Comparison of ENCODE assay signal across 26 cellular contexts in the genomic region with DNA sequence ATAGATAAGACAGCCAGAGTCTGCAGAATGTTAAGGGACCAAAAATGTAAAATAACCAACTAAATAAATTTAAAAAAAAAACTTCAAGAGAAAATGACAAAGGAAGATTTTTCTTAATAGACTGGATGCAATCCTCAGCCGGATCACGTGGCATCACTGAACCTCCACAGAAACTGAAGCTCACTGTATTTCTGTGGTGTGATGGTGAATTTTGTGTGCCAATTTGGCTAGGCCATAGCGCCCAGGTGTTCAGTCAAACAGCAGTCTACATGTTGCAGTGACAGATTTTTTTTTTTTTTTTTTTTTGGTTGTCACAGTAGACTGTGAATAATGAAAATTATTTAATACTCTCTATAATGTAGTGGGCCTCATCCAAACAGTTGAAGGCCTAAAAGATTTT.
"Had no signal": no experiment of that assay in that cellular context is flagged by ENCODE, and none has a peak within 500 bp of the region (broad histone marks: within the 10 kb centered on the region; RNA-seq: fewer than 3 reads in every experiment).

No MANE protein-coding gene starts in this region.

- H3K4me3 ChIP-seq: stomach, suprapubic skin, testis, thoracic aorta, thyroid gland, tibial artery, tibial nerve, transverse colon, upper lobe of left lung, upper lobe of right lung, uterus, vagina had no signal

- DNase-seq: stimulated activated CD4-positive, alpha-beta T cell treated with anti-CD3 and anti-CD28 coated beads, Interleukin-2, amount 100 ng/mL, for 48 hours; stimulated activated CD4-positive, alpha-beta T cell treated with anti-CD3 and anti-CD28 coated beads, Interleukin-4, amount 100 ng/mL, for 1 hour; stimulated activated CD4-positive, alpha-beta T cell treated with anti-CD3 and anti-CD28 coated beads, Interleukin-4, amount 100 ng/mL, for 24 hours; stimulated activated CD4-positive, alpha-beta T cell treated with anti-CD3 and anti-CD28 coated beads, Interleukin-4, amount 100 ng/mL, for 4 hours; stimulated activated CD8-positive, alpha-beta memory T cell treated with anti-CD3 and anti-CD28 coated beads, Interleukin-4, amount 100 ng/mL, for 48 hours; stimulated activated naive B cell treated with anti-CD40 and anti-IgM and Interleukin-4, amounts not matched to agents 10 μg/mL and 1 μg/mL and 100 μg/mL, for 72 hours; stimulated activated naive CD4-positive, alpha-beta T cell; stimulated activated naive CD4-positive, alpha-beta T cell treated with Interleukin-2 at 50 U/mL for 16 hours; stimulated activated naive CD8-positive, alpha-beta T cell treated with anti-CD3 and anti-CD28 coated beads, Interleukin-15, amount 100 ng/mL, for 72 hours; stimulated activated naive CD8-positive, alpha-beta T cell treated with anti-CD3 and anti-CD28 coated beads, Interleukin-15, Interleukin-2, amounts not matched to agents 100 U/mL and 50 U/mL, for 24 hours; stomach; substantia nigra; testis; thyroid gland; tibial artery; transverse colon; trophoblast cell; upper lobe of left lung; upper lobe of right lung; uterus had no signal

- H3K27me3 ChIP-seq: stomach, suprapubic skin, testis, thyroid gland, tibial artery, tibial nerve, transverse colon, upper lobe of left lung, upper lobe of right lung, uterus, vagina had no signal

- H3K4me1 ChIP-seq: stomach, testis, tibial artery, tibial nerve, upper lobe of left lung, upper lobe of right lung, uterus had no signal

- H3K27ac ChIP-seq: stomach, suprapubic skin, testis, thoracic aorta, thyroid gland, tibial artery, tibial nerve, transverse colon, upper lobe of left lung, upper lobe of right lung, uterus, vagina had no signal

- H3K36me3 ChIP-seq: thoracic aorta, thyroid gland, tibial artery, tibial nerve, uterus had no signal

- ATAC-seq: stimulated activated effector memory CD8-positive, alpha-beta T cell treated with anti-CD3 and anti-CD28 coated beads, Interleukin-12 subunit alpha, Interleukin-12 subunit beta, amount 100 ng/mL, for 72 hours; stimulated activated memory B cell treated with anti-CD40 and anti-IgM and Interleukin-4, amounts not matched to agents 10 μg/mL and 1 μg/mL and 100 μg/mL, for 72 hours; stimulated activated naive B cell treated with anti-CD40 and anti-IgM and Interleukin-4, amounts not matched to agents 10 μg/mL and 1 μg/mL and 100 μg/mL, for 72 hours; stimulated activated naive CD8-positive, alpha-beta T cell treated with anti-CD3 and anti-CD28 coated beads, Interleukin-15, amount 100 ng/mL, for 72 hours; stimulated activated naive CD8-positive, alpha-beta T cell treated with anti-CD3 and anti-CD28 coated beads, Interleukin-15, Interleukin-2, amounts not matched to agents 100 U/mL and 50 U/mL, for 24 hours; upper lobe of right lung had no signal

- H3K9me3 ChIP-seq: stomach, suprapubic skin, testis, thoracic aorta, thyroid gland, tibial artery, tibial nerve, transverse colon, upper lobe of left lung, upper lobe of right lung, uterus, vagina had no signal
